Comparison of ENCODE assay signal across 8 cellular contexts in the genomic region with DNA sequence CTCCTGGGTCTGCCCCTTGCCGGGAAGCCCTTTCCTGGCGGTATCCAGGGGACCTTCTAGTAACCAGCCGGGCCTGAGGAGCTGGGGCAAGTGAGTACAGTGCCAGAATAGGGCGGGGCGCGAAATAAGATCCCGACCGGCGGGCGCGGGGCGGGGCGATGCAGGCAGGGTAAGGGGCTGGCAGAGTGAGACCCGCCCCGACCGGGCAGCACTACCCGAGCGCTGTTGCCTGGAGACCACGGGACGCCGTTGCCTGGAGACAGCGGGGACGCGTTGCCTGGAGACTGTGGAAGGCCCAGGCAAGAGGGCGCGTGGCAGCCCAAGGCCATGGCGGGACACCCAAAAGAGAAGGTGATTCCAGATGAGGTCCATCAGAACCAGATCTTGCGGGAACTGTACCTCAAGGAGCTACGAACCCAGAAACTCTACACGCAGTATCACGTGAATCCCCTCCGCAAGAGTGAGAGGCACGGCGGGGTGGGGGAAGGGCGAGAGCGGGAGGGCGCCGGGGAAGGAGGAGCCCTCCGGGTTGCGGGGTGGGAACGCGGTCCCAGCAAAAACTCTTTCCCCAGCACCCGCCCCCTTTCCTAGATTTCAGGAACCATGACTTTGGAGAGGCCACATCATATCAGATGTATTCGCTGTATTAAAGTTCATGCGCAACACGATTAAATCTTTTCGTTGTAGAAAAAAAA. TPM values are rescaled to one million over a fixed set of nuclear protein-coding genes. Genes with fewer than 3 reads are reported as not detected.
DNase-seq lines count a peak whose midpoint lies in the region; ATAC-seq and TF ChIP-seq lines count a peak whose summit lies in the region.

No MANE protein-coding gene starts in this region.

- DNase-seq in H9, result peak; percentile 99
- peak; percentile 100 for DNase-seq in NCI-H748 treated with DMSO at 0.1 percent for 48 hours (lab: John Stamatoyannopoulos, UW)
- DNase-seq in activated naive CD8-positive, alpha-beta T cell treated with anti-CD3 and anti-CD28 coated beads, Interleukin-2, amount 10 ng/mL, durations not matched to agents 7 days and 5 days, result peak; percentile 51
- peak; percentile 83 for DNase-seq in Right ventricle myocardium superior
- peak; percentile 9 for DNase-seq in occipital lobe (lab: John Stamatoyannopoulos, UW)
- peak; percentile 70 for DNase-seq in ureter (ENCODE audit: low spot score)

- peaks cover 3% of the 10 kb centered on the region; the same call in 1 of the 2 replicates for H3K27me3 Mint-ChIP-seq in H9 (ENCODE audit: low read depth)
- H3K27me3 Mint-ChIP-seq in activated naive CD8-positive, alpha-beta T cell treated with anti-CD3 and anti-CD28 coated beads, Interleukin-2, amount 10 ng/mL, durations not matched to agents 7 days and 5 days, result peaks cover 64% of the 10 kb centered on the region

- H2BK20ac ChIP-seq in H9 (ENCODE audit: low read depth, low read length, poor library complexity, severe bottlenecking), result no peak overlapping the region

- H2BK12ac ChIP-seq in H9 (ENCODE audit: insufficient read length, low read depth, low read length), result no peak overlapping the region

- H3K56ac ChIP-seq in H9 (ENCODE audit: insufficient read length, low read depth, low read length), result no peak overlapping the region

- no peak overlapping the region for H3K23ac ChIP-seq in H9 (ENCODE audit: insufficient read length, low read depth, low read length)

- no peak overlapping the region for H4K8ac ChIP-seq in H9 (replicated peaks; ENCODE audit: insufficient read length, low read depth, low read length)

- POLR2A ChIA-PET in activated naive CD8-positive, alpha-beta T cell treated with anti-CD3 and anti-CD28 coated beads, Interleukin-2, amount 10 ng/mL, durations not matched to agents 7 days and 5 days (lab: Charles Lee), result no interaction called here

- no peak overlapping the region for H2BK5ac ChIP-seq in H9 (ENCODE audit: insufficient read length, low read length)

- no peaks in the 10 kb centered on the region for H3K79me1 ChIP-seq in H9 (ENCODE audit: insufficient read depth, low read depth, low read length, poor library complexity, severe bottlenecking)

- no peak overlapping the region for H4K91ac ChIP-seq in H9 (ENCODE audit: insufficient read length, low read depth, low read length)

- H3T11ph ChIP-seq in H9 (ENCODE audit: low read length), result no peak overlapping the region

- peaks cover 7% of the 10 kb centered on the region for H3K23me2 ChIP-seq in H9 (ENCODE audit: insufficient read length, low read depth, low read length, poor library complexity, severe bottlenecking)

- peaks cover 27 to 36% of the 10 kb centered on the region in 2 experiments for H3K4me1 Mint-ChIP-seq in H9
- peaks cover 6% of the 10 kb centered on the region for H3K4me1 Mint-ChIP-seq in activated naive CD8-positive, alpha-beta T cell treated with anti-CD3 and anti-CD28 coated beads, Interleukin-2, amount 10 ng/mL, durations not matched to agents 7 days and 5 days

- no peak overlapping the region for H3K4ac ChIP-seq in H9 (ENCODE audit: low read depth, low read length)

- H3K27me3 ChIP-seq in H9 (ENCODE audit: insufficient read depth, low read length), result no peaks in the 10 kb centered on the region

- no peak overlapping the region for H3K9ac ChIP-seq in H9 (ENCODE audit: extremely low read depth, insufficient read length, low read length)

- H3K9me3 Mint-ChIP-seq in H9, result no peaks in the 10 kb centered on the region
- no peaks in the 10 kb centered on the region for H3K9me3 Mint-ChIP-seq in activated naive CD8-positive, alpha-beta T cell treated with anti-CD3 and anti-CD28 coated beads, Interleukin-2, amount 10 ng/mL, durations not matched to agents 7 days and 5 days

- peak overlapping the region; percentile 71 to 77 for H3K4me3 Mint-ChIP-seq in H9
- H3K4me3 Mint-ChIP-seq in activated naive CD8-positive, alpha-beta T cell treated with anti-CD3 and anti-CD28 coated beads, Interleukin-2, amount 10 ng/mL, durations not matched to agents 7 days and 5 days, result peak overlapping the region; percentile 38

- intact Hi-C loops in Right ventricle myocardium superior (cut with DNase I), result no loop called here

- H3K4me2 ChIP-seq in H9 (ENCODE audit: insufficient read depth, insufficient read length, low read length), result peak overlapping the region; percentile 93

- no peak overlapping the region for H3K14ac ChIP-seq in H9 (ENCODE audit: insufficient read depth, low read length)

- no peaks in the 10 kb centered on the region for H4K20me1 ChIP-seq in H9 (ENCODE audit: control insufficient read depth, insufficient read depth, insufficient read length)

- H2BK15ac ChIP-seq in H9 (ENCODE audit: low read depth, low read length), result no peak overlapping the region

- H3K18ac ChIP-seq in H9 (ENCODE audit: insufficient read length, low read depth, low read length), result no peak overlapping the region

- no CpG with 5 or more reads among the region's 47 CpGs for WGBS in H9 (ENCODE audit: extremely low coverage, insufficient read length, low lambda C conversion rate)

- H2BK120ac ChIP-seq in H9 (ENCODE audit: low read depth, low read length, poor library complexity, severe bottlenecking), result no peak overlapping the region

- no peak overlapping the region for H2AFZ ChIP-seq in H9 (ENCODE audit: low read length)

- no peak for ATAC-seq in activated naive CD8-positive, alpha-beta T cell treated with anti-CD3 and anti-CD28 coated beads, Interleukin-2, amount 10 ng/mL, durations not matched to agents 7 days and 5 days (ENCODE audit: low read depth)
- ATAC-seq in Right ventricle myocardium superior (ENCODE audit: poor library complexity), result peak; percentile 92
- ATAC-seq in HG02678 (IDR thresholded peaks at IDR 0.05; ENCODE audit: unreplicated experiment), result no peak

- H3K79me2 ChIP-seq in H9 (ENCODE audit: insufficient read depth, low read length), result no peaks in the 10 kb centered on the region

- peaks cover 2% of the 10 kb centered on the region; the same call in 1 of the 2 replicates for H3K4me1 ChIP-seq in H9 (ENCODE audit: insufficient read depth, low read length)

- H3K27ac Mint-ChIP-seq in H9, result no peak overlapping the region
- H3K27ac Mint-ChIP-seq in activated naive CD8-positive, alpha-beta T cell treated with anti-CD3 and anti-CD28 coated beads, Interleukin-2, amount 10 ng/mL, durations not matched to agents 7 days and 5 days, result no peak overlapping the region

- peaks cover 0 to 5% (median 2%) of the 10 kb centered on the region in 3 experiments; a peak in 2 of 7 replicates for H3K36me3 Mint-ChIP-seq in H9 (ENCODE audit: insufficient read depth in 1 of 3, low read depth in 3 of 3)
- H3K36me3 Mint-ChIP-seq in activated naive CD8-positive, alpha-beta T cell treated with anti-CD3 and anti-CD28 coated beads, Interleukin-2, amount 10 ng/mL, durations not matched to agents 7 days and 5 days, result no peaks in the 10 kb centered on the region

- no peak for TF ChIP-seq CTCF in 22Rv1 (IDR thresholded peaks at IDR 0.05)
- TF ChIP-seq CTCF in H9 (conservative IDR thresholded peaks at IDR 0.05), result no peak

- H4K5ac ChIP-seq in H9 (ENCODE audit: insufficient read length, low read depth, low read length), result no peak overlapping the region

- H3K9me3 ChIP-seq in H9 (ENCODE audit: control insufficient read depth, low read depth, low read length), result no peaks in the 10 kb centered on the region

- no peak overlapping the region for H2AK5ac ChIP-seq in H9 (ENCODE audit: insufficient read length, low read length)

- H3K27ac ChIP-seq in 22Rv1 (peak overlapping the region; percentile 57), H9 (ENCODE audit: insufficient read length, low read depth, low read length) (no peak overlapping the region)

RNA-seq across cellular contexts. Expression of a gene that starts 24.3 kb away (rescaled TPM):
- total RNA-seq in H9 (2021) (84.3 and 84.7 TPM in 2 replicates), Right ventricle myocardium superior (28.4 TPM), occipital lobe (46.8 TPM), ureter (63.0 TPM)
- 10 to 100 TPM; 34.5 to 40.0 TPM for total RNA-seq in activated naive CD8-positive, alpha-beta T cell treated with anti-CD3 and anti-CD28 coated beads, Interleukin-2, amount 10 ng/mL, durations not matched to agents 7 days and 5 days

RNA-seq across cellular contexts. Expression of a gene that starts 24.4 kb away (rescaled TPM):
- total RNA-seq in H9 (2021), result 0.11 and 0.33 TPM in 2 replicates
- total RNA-seq in activated naive CD8-positive, alpha-beta T cell treated with anti-CD3 and anti-CD28 coated beads, Interleukin-2, amount 10 ng/mL, durations not matched to agents 7 days and 5 days, result not detected
- not detected for total RNA-seq in Right ventricle myocardium superior
- 1.4 TPM for total RNA-seq in occipital lobe
- total RNA-seq in ureter, result 0.47 TPM

Comparison
In these comparisons a context has a peak if more than half of its experiments do, and no peak if none do; other contexts are left out.
1. DNase-seq: peak in every context shown above with its lines; median percentile 100 in NCI-H748 treated with DMSO at 0.1 percent for 48 hours; 99 in H9; 83 in Right ventricle myocardium superior; 70 in ureter; 51 in activated naive CD8-positive, alpha-beta T cell treated with anti-CD3 and anti-CD28 coated beads, Interleukin-2, amount 10 ng/mL, durations not matched to agents 7 days and 5 days; 9 in occipital lobe.